ENCODE assay signal across 26 cellular contexts in the genomic region with DNA sequence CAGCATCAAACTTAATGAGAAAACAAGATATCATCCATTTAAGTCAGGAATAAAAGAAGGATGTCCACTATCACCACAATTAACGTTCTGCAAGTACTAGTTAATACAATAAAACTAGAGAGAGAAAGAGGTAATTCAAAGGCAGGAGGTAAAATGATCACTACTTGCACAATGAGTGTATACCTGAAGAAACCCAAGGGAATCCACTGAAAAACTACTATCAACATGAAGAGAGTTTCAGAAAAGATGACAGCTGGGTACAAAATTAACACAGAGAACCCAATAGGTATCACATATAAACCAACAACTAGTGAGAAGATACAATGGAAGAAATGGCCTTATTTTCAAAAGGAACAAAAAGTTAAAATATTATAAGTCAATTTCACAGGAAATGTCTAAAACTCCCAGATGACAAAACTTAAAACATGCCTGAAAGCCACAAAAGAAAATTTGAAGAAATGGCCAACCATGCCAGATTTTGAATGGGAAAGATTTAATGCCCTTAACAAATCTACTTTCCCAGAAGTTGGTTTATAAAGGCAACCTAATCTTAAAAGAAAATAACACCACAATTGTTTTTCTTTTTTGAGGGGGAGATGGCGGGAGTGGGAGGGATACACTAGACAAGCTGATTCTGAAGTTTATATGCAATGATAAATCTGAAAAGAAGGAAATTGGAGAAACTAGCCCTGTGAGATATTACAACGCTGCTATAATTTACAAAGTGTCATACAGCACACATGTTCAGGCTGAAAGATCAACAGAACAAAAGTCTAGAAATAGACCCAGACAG. TPM values are rescaled to one million over a fixed set of nuclear protein-coding genes. Genes with fewer than 3 reads are reported as not detected.
DNase-seq lines count a peak whose midpoint lies in the region; ATAC-seq and TF ChIP-seq lines count a peak whose summit lies in the region.
"Had no signal": no experiment of that assay in that cellular context is flagged by ENCODE, and none has a peak within 500 bp of the region (broad histone marks: within the 10 kb centered on the region; RNA-seq: fewer than 3 reads in every experiment).

No MANE protein-coding gene starts in this region.

- no peaks in the 10 kb centered on the region for H3K36me3 ChIP-seq in brain microvascular endothelial cell (replicated peaks)
- H3K36me3 ChIP-seq: breast epithelium, left lung, Peyer's patch, prostate gland, right lobe of liver, spleen, thoracic aorta had no signal

- intact Hi-C loops in activated CD4-positive, alpha-beta memory T cell treated with anti-CD3 and anti-CD28 coated beads for 36 hours (cut with micrococcal nuclease): no loop called here

- H3K27me3 Mint-ChIP-seq in activated naive CD8-positive, alpha-beta T cell treated with anti-CD3 and anti-CD28 coated beads for 36 hours: no peaks in the 10 kb centered on the region
- no peaks in the 10 kb centered on the region for H3K27me3 Mint-ChIP-seq in activated naive CD8-positive, alpha-beta T cell treated with anti-CD3 and anti-CD28 coated beads, Interleukin-2, amount 50 U/mL, for 24 hours
- H3K27me3 Mint-ChIP-seq in activated CD4-positive, alpha-beta memory T cell treated with anti-CD3 and anti-CD28 coated beads for 36 hours: no peaks in the 10 kb centered on the region
- H3K27me3 Mint-ChIP-seq: activated naive CD4-positive, alpha-beta T cell treated with anti-CD3 and anti-CD28 coated beads, Interleukin-2, amount 10 ng/mL, durations not matched to agents 7 days and 5 days; B cell; stimulated activated naive CD8-positive, alpha-beta T cell treated with anti-CD3 and anti-CD28 coated beads, Interleukin-15, amount 100 ng/mL, for 72 hours had no signal

- H3K4me1 Mint-ChIP-seq in activated naive CD8-positive, alpha-beta T cell treated with anti-CD3 and anti-CD28 coated beads for 36 hours: peaks cover 66% of the 10 kb centered on the region
- H3K4me1 Mint-ChIP-seq in activated naive CD8-positive, alpha-beta T cell treated with anti-CD3 and anti-CD28 coated beads, Interleukin-2, amount 50 U/mL, for 24 hours: peaks cover 60% of the 10 kb centered on the region
- peaks cover 63% of the 10 kb centered on the region for H3K4me1 Mint-ChIP-seq in activated CD4-positive, alpha-beta memory T cell treated with anti-CD3 and anti-CD28 coated beads for 36 hours (ENCODE audit: low read depth)

- no peak for ATAC-seq in activated naive CD8-positive, alpha-beta T cell treated with anti-CD3 and anti-CD28 coated beads, Interleukin-2, amount 50 U/mL, for 24 hours
- no peak for ATAC-seq in GM19351 (IDR thresholded peaks at IDR 0.05; ENCODE audit: unreplicated experiment)
- ATAC-seq: CD8-positive, alpha-beta T cell; left lung; right lobe of liver; stimulated activated naive CD8-positive, alpha-beta T cell treated with anti-CD3 and anti-CD28 coated beads, Interleukin-15, amount 100 ng/mL, for 72 hours had no signal

- H3K27ac ChIP-seq in brain microvascular endothelial cell: no peak overlapping the region
- H3K27ac ChIP-seq: breast epithelium, left lung, Peyer's patch, prostate gland, right lobe of liver, spleen, thoracic aorta had no signal

- H3K4me3 ChIP-seq in fibroblast of villous mesenchyme (ENCODE audit: low read depth, low read length) (no peak overlapping the region), brain microvascular endothelial cell (ENCODE audit: low read depth, low read length) (no peak overlapping the region)
- H3K4me3 ChIP-seq: breast epithelium, left lung, Peyer's patch, prostate gland, right lobe of liver, spleen, thoracic aorta had no signal

- CTCF ChIA-PET in activated CD4-positive, alpha-beta memory T cell treated with anti-CD3 and anti-CD28 coated beads for 36 hours (lab: Charles Lee): no interaction called here

- in situ Hi-C loops in brain microvascular endothelial cell (cut with HindIII; ENCODE audit: low pct_ligation_motif_present, low sequenced_read_pairs): no loop called here

- H3K27ac Mint-ChIP-seq in activated naive CD8-positive, alpha-beta T cell treated with anti-CD3 and anti-CD28 coated beads for 36 hours: peak overlapping the region; percentile 43
- H3K27ac Mint-ChIP-seq in activated naive CD8-positive, alpha-beta T cell treated with anti-CD3 and anti-CD28 coated beads, Interleukin-2, amount 50 U/mL, for 24 hours: no peak overlapping the region
- H3K27ac Mint-ChIP-seq in activated CD4-positive, alpha-beta memory T cell treated with anti-CD3 and anti-CD28 coated beads for 36 hours: no peak overlapping the region
- H3K27ac Mint-ChIP-seq: activated naive CD4-positive, alpha-beta T cell treated with anti-CD3 and anti-CD28 coated beads, Interleukin-2, amount 10 ng/mL, durations not matched to agents 7 days and 5 days; B cell; CD8-positive, alpha-beta T cell had no signal

- H3K4me3 Mint-ChIP-seq in activated naive CD8-positive, alpha-beta T cell treated with anti-CD3 and anti-CD28 coated beads for 36 hours: no peak overlapping the region
- H3K4me3 Mint-ChIP-seq in activated naive CD8-positive, alpha-beta T cell treated with anti-CD3 and anti-CD28 coated beads, Interleukin-2, amount 50 U/mL, for 24 hours: no peak overlapping the region
- H3K4me3 Mint-ChIP-seq in activated CD4-positive, alpha-beta memory T cell treated with anti-CD3 and anti-CD28 coated beads for 36 hours: no peak overlapping the region
- H3K4me3 Mint-ChIP-seq: activated naive CD4-positive, alpha-beta T cell treated with anti-CD3 and anti-CD28 coated beads, Interleukin-2, amount 10 ng/mL, durations not matched to agents 7 days and 5 days; B cell; CD8-positive, alpha-beta T cell had no signal

- H3K36me3 Mint-ChIP-seq in activated naive CD8-positive, alpha-beta T cell treated with anti-CD3 and anti-CD28 coated beads for 36 hours: peaks cover 29% of the 10 kb centered on the region
- peaks cover 9% of the 10 kb centered on the region for H3K36me3 Mint-ChIP-seq in activated naive CD8-positive, alpha-beta T cell treated with anti-CD3 and anti-CD28 coated beads, Interleukin-2, amount 50 U/mL, for 24 hours (ENCODE audit: low read depth)
- H3K36me3 Mint-ChIP-seq in activated CD4-positive, alpha-beta memory T cell treated with anti-CD3 and anti-CD28 coated beads for 36 hours: peaks cover 2% of the 10 kb centered on the region

- TF ChIP-seq CTCF in fibroblast of villous mesenchyme (IDR thresholded peaks at IDR 0.05; ENCODE audit: insufficient read depth, low read depth, low read length): no peak
- no peak for TF ChIP-seq CTCF in brain microvascular endothelial cell (IDR thresholded peaks at IDR 0.05; ENCODE audit: low read depth, low read length, missing control alignments)

- DNase-seq in activated naive CD8-positive, alpha-beta T cell treated with anti-CD3 and anti-CD28 coated beads for 36 hours: no peak
- no peak for DNase-seq in activated naive CD8-positive, alpha-beta T cell treated with anti-CD3 and anti-CD28 coated beads, Interleukin-2, amount 50 U/mL, for 24 hours
- DNase-seq in NCI-H69 (lab: John Stamatoyannopoulos, UW) (peak; percentile 17), fibroblast of villous mesenchyme (ENCODE audit: low read depth) (peak; percentile 12), brain microvascular endothelial cell (no peak)
- DNase-seq in activated CD4-positive, alpha-beta memory T cell treated with anti-CD3 and anti-CD28 coated beads for 36 hours: no peak
- DNase-seq: activated CD4-positive, alpha-beta T cell treated with anti-CD3 and anti-CD28 coated beads for 4 hours; activated naive CD4-positive, alpha-beta T cell treated with anti-CD3 and anti-CD28 coated beads, Interleukin-2, amount 10 ng/mL, durations not matched to agents 7 days and 5 days; CD8-positive, alpha-beta T cell; H7; left lung; mesenchymal stem cell; NCI-H1417; NCI-H2029 treated with DMSO at 0.1 percent for 48 hours; NCI-H774; Peyer's patch; right lobe of liver; SHP77; spleen; stimulated activated CD4-positive, alpha-beta T cell treated with anti-CD3 and anti-CD28 coated beads, Interleukin-2, amount 100 ng/mL, for 24 hours; stimulated activated naive CD8-positive, alpha-beta T cell treated with anti-CD3 and anti-CD28 coated beads, Interleukin-15, amount 100 ng/mL, for 72 hours had no signal

- H3K9me3 Mint-ChIP-seq in activated naive CD8-positive, alpha-beta T cell treated with anti-CD3 and anti-CD28 coated beads for 36 hours: no peaks in the 10 kb centered on the region
- no peaks in the 10 kb centered on the region for H3K9me3 Mint-ChIP-seq in activated naive CD8-positive, alpha-beta T cell treated with anti-CD3 and anti-CD28 coated beads, Interleukin-2, amount 50 U/mL, for 24 hours
- H3K9me3 Mint-ChIP-seq in activated CD4-positive, alpha-beta memory T cell treated with anti-CD3 and anti-CD28 coated beads for 36 hours: no peaks in the 10 kb centered on the region
- H3K9me3 Mint-ChIP-seq: activated naive CD4-positive, alpha-beta T cell treated with anti-CD3 and anti-CD28 coated beads, Interleukin-2, amount 10 ng/mL, durations not matched to agents 7 days and 5 days; CD8-positive, alpha-beta T cell; stimulated activated naive CD8-positive, alpha-beta T cell treated with anti-CD3 and anti-CD28 coated beads, Interleukin-15, amount 100 ng/mL, for 72 hours had no signal

- H3K27me3 ChIP-seq in brain microvascular endothelial cell (replicated peaks): no peaks in the 10 kb centered on the region
- H3K27me3 ChIP-seq: breast epithelium, left lung, Peyer's patch, right lobe of liver, spleen had no signal

- POLR2A ChIA-PET in activated CD4-positive, alpha-beta memory T cell treated with anti-CD3 and anti-CD28 coated beads for 36 hours (lab: Charles Lee): no interaction called here

RNA-seq across cellular contexts. Expression of a gene that starts 17.8 kb away (rescaled TPM):
- 10 to 100 TPM; 60.7 to 62.6 TPM for total RNA-seq in activated naive CD8-positive, alpha-beta T cell treated with anti-CD3 and anti-CD28 coated beads for 36 hours
- total RNA-seq in fibroblast of villous mesenchyme: 61.2 and 63.0 TPM in 2 replicates
- 10 to 100 TPM; 50.3 to 57.2 TPM for total RNA-seq in activated CD4-positive, alpha-beta memory T cell treated with anti-CD3 and anti-CD28 coated beads for 36 hours

Comparison
In these comparisons a context has a peak if more than half of its experiments do, and no peak if none do; other contexts are left out.
1. DNase-seq: peak in NCI-H69 (single experiment) and fibroblast of villous mesenchyme (single experiment); none in activated naive CD8-positive, alpha-beta T cell treated with anti-CD3 and anti-CD28 coated beads for 36 hours (single experiment), activated naive CD8-positive, alpha-beta T cell treated with anti-CD3 and anti-CD28 coated beads, Interleukin-2, amount 50 U/mL, for 24 hours (single experiment), brain microvascular endothelial cell (single experiment) and activated CD4-positive, alpha-beta memory T cell treated with anti-CD3 and anti-CD28 coated beads for 36 hours (single experiment).